8 cellular contexts compared by ENCODE assay signal in genomic region chr3:42601898-42602581, GRCh38. TPM values are rescaled to one million over a fixed set of nuclear protein-coding genes. Genes with fewer than 3 reads are reported as not detected.
A peak's percentile ranks its signal among the peaks of the same experiment; 100 is the strongest.
DNase-seq lines count a peak whose midpoint lies in the region; ATAC-seq, FAIRE-seq and TF ChIP-seq lines count a peak whose summit lies in the region.

No MANE protein-coding gene starts in this region.

- no peaks in the 10 kb centered on the region for H3K27me3 ChIP-seq in bronchial epithelial cell (ENCODE audit: control insufficient read depth, insufficient read depth, low read length)

- no peaks in the 10 kb centered on the region for H3K27me3 Mint-ChIP-seq in naive thymus-derived CD8-positive, alpha-beta T cell

- peak overlapping the region; percentile 60 to 98 (median 93) for H3K27ac Mint-ChIP-seq in naive thymus-derived CD8-positive, alpha-beta T cell

- POLR2A ChIA-PET in naive thymus-derived CD8-positive, alpha-beta T cell (lab: Charles Lee): interaction anchor here (0.6 to 3.8 kb wide), 8 partner anchors 11 to 94 kb away, joined by 3 to 71 read pairs (median 4); partner anchors contain the start of genes SEC22C and SS18L2

- no peaks in the 10 kb centered on the region for H3K36me3 ChIP-seq in bronchial epithelial cell (ENCODE audit: control insufficient read depth, insufficient read depth, low read length)

- no peak for FAIRE-seq in bronchial epithelial cell (lab: Jason Lieb, UNC)

- peak overlapping the region; percentile 86 to 96 (median 93) for H3K4me3 Mint-ChIP-seq in naive thymus-derived CD8-positive, alpha-beta T cell

- H3K4me3 ChIP-seq in GM12864 (ENCODE audit: low read depth, low read length): peak overlapping the region; percentile 80
- H3K4me3 ChIP-seq in bronchial epithelial cell (ENCODE audit: low read depth, low read length): peak overlapping the region; percentile 92

- TF ChIP-seq CTCF in GM12864 (IDR thresholded peaks at IDR 0.05; ENCODE audit: low read depth, low read length, missing control alignments): peak; percentile 38
- TF ChIP-seq CTCF in bronchial epithelial cell (IDR thresholded peaks at IDR 0.05; ENCODE audit: insufficient read depth, low read length, severe bottlenecking): no peak

- H3K36me3 Mint-ChIP-seq in naive thymus-derived CD8-positive, alpha-beta T cell: peaks cover 6 to 29% (median 10%) of the 10 kb centered on the region in 3 donors

- no peak for DNase-seq in GM12864 (ENCODE audit: low read depth)
- DNase-seq in NCI-H146 treated with DMSO at 0.1 percent for 48 hours (lab: John Stamatoyannopoulos, UW; ENCODE audit: unreplicated experiment): peak; percentile 48
- DNase-seq in bronchial epithelial cell (ENCODE audit: low read depth): peak; percentile 33
- DNase-seq in naive thymus-derived CD8-positive, alpha-beta T cell: peak in 2 of 10 donors; percentile 9 to 19
- DNase-seq in NCI-H187 treated with DMSO at 0.1 percent for 48 hours (lab: John Stamatoyannopoulos, UW): no peak
- DNase-seq in activated CD4-positive, alpha-beta T cell treated with anti-CD3 and anti-CD28 coated beads, Interleukin-2, amount 50 U/mL, for 1 hour: no peak
- DNase-seq in iPS-NIHi11 (ENCODE audit: low spot score): no peak

- no peak for ATAC-seq in naive thymus-derived CD8-positive, alpha-beta T cell
- ATAC-seq in HG03565 (IDR thresholded peaks at IDR 0.05; ENCODE audit: unreplicated experiment): no peak

- H3K9me3 Mint-ChIP-seq in naive thymus-derived CD8-positive, alpha-beta T cell: peaks cover 0 to 7% (median 0%) of the 10 kb centered on the region in 9 donors

- H3K4me1 Mint-ChIP-seq in naive thymus-derived CD8-positive, alpha-beta T cell: peaks cover 13 to 56% (median 46%) of the 10 kb centered on the region in 4 donors

RNA-seq across cellular contexts. Expression of gene NKTR, which starts 1.6 kb away (rescaled TPM):
- 33.4 and 36.4 TPM in 2 replicates for total RNA-seq in bronchial epithelial cell
- 100 to 1,000 TPM; 244 to 254 TPM for total RNA-seq in naive thymus-derived CD8-positive, alpha-beta T cell
- polyA plus RNA-seq in naive thymus-derived CD8-positive, alpha-beta T cell: 10 to 100 TPM in 2 of 3 donors, 1 to 10 TPM in 1; 9.5 to 14.3 (median 10.8) TPM

RNA-seq across cellular contexts. Expression of gene SS18L2, which starts 11.4 kb away (rescaled TPM):
- 22.1 and 25.0 TPM in 2 replicates for total RNA-seq in bronchial epithelial cell
- 10 to 100 TPM; 39.8 to 43.9 TPM for total RNA-seq in naive thymus-derived CD8-positive, alpha-beta T cell
- polyA plus RNA-seq in naive thymus-derived CD8-positive, alpha-beta T cell: 100 to 1,000 TPM; 129 to 136 (median 136) TPM

RNA-seq across cellular contexts. Expression of gene SEC22C, which starts 20.3 kb away (rescaled TPM):
- total RNA-seq in bronchial epithelial cell: 44.7 and 55.0 TPM in 2 replicates
- total RNA-seq in naive thymus-derived CD8-positive, alpha-beta T cell: 10 to 100 TPM; 40.6 to 47.6 TPM
- 10 to 100 TPM; 33.9 to 39.3 (median 38.2) TPM for polyA plus RNA-seq in naive thymus-derived CD8-positive, alpha-beta T cell

RNA-seq across cellular contexts. Expression of gene ZBTB47, which starts 51.5 kb away (rescaled TPM):
- total RNA-seq in bronchial epithelial cell: 5.8 and 7.6 TPM in 2 replicates
- total RNA-seq in naive thymus-derived CD8-positive, alpha-beta T cell: under 1 TPM; 0.23 to 0.41 TPM
- polyA plus RNA-seq in naive thymus-derived CD8-positive, alpha-beta T cell: not detected

Comparison
In these comparisons a context has a peak if more than half of its experiments do, and no peak if none do; other contexts are left out.
1. DNase-seq: peak in NCI-H146 treated with DMSO at 0.1 percent for 48 hours (single experiment) and bronchial epithelial cell (single experiment); none in GM12864 (single experiment), NCI-H187 treated with DMSO at 0.1 percent for 48 hours (single experiment), activated CD4-positive, alpha-beta T cell treated with anti-CD3 and anti-CD28 coated beads, Interleukin-2, amount 50 U/mL, for 1 hour (single experiment) and iPS-NIHi11 (single experiment).